8 cellular contexts compared by ENCODE assay signal in the genomic region with DNA sequence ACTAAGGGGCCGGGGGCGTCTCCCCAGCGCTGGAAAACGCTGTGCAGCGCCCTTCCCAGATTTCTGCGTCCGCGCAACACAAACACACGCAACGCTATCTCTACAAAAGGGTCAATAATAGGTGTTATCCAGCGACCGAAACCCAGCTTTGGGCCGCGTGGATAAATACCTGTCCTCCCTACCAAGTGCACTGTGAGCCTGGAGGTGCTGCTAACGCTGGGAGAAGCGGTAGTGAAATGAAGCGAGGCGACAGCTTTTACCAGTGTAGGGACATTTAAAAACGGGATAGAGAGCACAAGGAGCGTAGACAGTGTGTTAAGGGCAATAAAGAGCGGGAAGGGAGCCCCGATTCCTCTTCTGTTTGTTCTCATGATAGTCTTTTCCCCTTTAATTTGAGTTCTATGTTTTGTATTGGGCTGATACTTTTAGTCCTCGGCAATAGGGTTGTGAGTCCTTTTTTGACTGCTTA. TPM values are rescaled to one million over a fixed set of nuclear protein-coding genes. Genes with fewer than 3 reads are reported as not detected.
DNase-seq lines count a peak whose midpoint lies in the region; ATAC-seq and TF ChIP-seq lines count a peak whose summit lies in the region.

No MANE protein-coding gene starts in this region.

- H3K4me3 ChIP-seq in fibroblast of the aortic adventitia (ENCODE audit: low read depth, low read length) (peak overlapping the region; percentile 98), neutrophil (ENCODE audit: low read depth in 1 of 2, low read length in 1 of 2) (peak overlapping the region; percentile 69 to 79)

- H3K36me3 ChIP-seq in neutrophil: no peaks in the 10 kb centered on the region

- TF ChIP-seq CTCF in fibroblast of the aortic adventitia (IDR thresholded peaks at IDR 0.05; ENCODE audit: insufficient read depth, low read length) (no peak), neutrophil (IDR thresholded peaks at IDR 0.05) (no peak)

- no peak overlapping the region for H3K27ac ChIP-seq in neutrophil

- no peaks in the 10 kb centered on the region for H3K9me3 ChIP-seq in neutrophil

- peak; percentile 39 for DNase-seq in DMS114 treated with DMSO at 0.1 percent for 48 hours (lab: John Stamatoyannopoulos, UW; ENCODE audit: unreplicated experiment)
- DNase-seq in SW480 (ENCODE audit: low spot score): peak; percentile 52
- DNase-seq in fibroblast of the aortic adventitia (ENCODE audit: low read depth): no peak
- no peak for DNase-seq in NCI-H226
- no peak for DNase-seq in GM19240 (ENCODE audit: insufficient read length, low spot score)

- ATAC-seq in GM19324 (IDR thresholded peaks at IDR 0.05; ENCODE audit: low FRiP score, unreplicated experiment): peak; percentile 18
- peak; percentile 20 for ATAC-seq in HG03196 (IDR thresholded peaks at IDR 0.05; ENCODE audit: unreplicated experiment)

- H3K27me3 ChIP-seq in neutrophil: peaks cover 31% of the 10 kb centered on the region

- H3K4me1 ChIP-seq in neutrophil (ENCODE audit: control insufficient read depth in 1 of 2, insufficient read depth in 1 of 2, low read depth in 1 of 2, low read length in 1 of 2): peaks cover 10 to 11% of the 10 kb centered on the region in 2 experiments

RNA-seq across cellular contexts. Expression of gene DEPDC1B, which starts 0.4 kb away (rescaled TPM):
- total RNA-seq in fibroblast of the aortic adventitia (ENCODE audit: low replicate concordance): 1.2 and 8.0 TPM in 2 replicates

Comparison
In these comparisons a context has a peak if more than half of its experiments do, and no peak if none do; other contexts are left out.
1. DNase-seq: peak in DMS114 treated with DMSO at 0.1 percent for 48 hours (single experiment) and SW480 (single experiment); none in fibroblast of the aortic adventitia (single experiment), NCI-H226 (single experiment) and GM19240 (single experiment).